ENCODE assay signal across 17 cellular contexts in the genomic region with DNA sequence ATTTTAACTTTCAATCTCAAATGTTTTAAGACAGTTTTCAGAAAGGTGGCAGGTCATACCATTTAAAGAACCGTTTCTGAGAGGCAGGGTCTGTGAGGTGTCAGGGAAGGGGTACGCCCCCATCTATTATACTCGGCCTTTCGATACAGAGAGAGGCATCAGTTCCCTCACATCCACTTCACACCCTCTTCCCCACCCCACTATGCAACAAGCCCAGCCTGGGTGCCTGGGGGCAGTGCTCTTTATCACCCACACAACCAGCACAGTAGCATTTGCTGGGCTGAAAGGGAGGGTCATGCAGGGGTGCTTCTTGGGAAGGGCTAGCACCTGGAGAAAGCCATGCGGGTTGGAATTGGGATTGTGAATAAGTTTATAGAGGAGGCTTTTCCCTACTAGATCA. TPM values are rescaled to one million over a fixed set of nuclear protein-coding genes. Genes with fewer than 3 reads are reported as not detected.
DNase-seq lines count a peak whose midpoint lies in the region; ATAC-seq and TF ChIP-seq lines count a peak whose summit lies in the region.
"Had no signal": no experiment of that assay in that cellular context is flagged by ENCODE, and none has a peak within 500 bp of the region (broad histone marks: within the 10 kb centered on the region; RNA-seq: fewer than 3 reads in every experiment).

No MANE protein-coding gene starts in this region.

- ATAC-seq in GM18498 (IDR thresholded peaks at IDR 0.05; ENCODE audit: unreplicated experiment) (peak; percentile 32), GM19438 (IDR thresholded peaks at IDR 0.05; ENCODE audit: low read depth, unreplicated experiment) (peak; percentile 17), HG02642 (IDR thresholded peaks at IDR 0.05; ENCODE audit: poor library complexity, unreplicated experiment) (peak; percentile 18), HG03342 (IDR thresholded peaks at IDR 0.05; ENCODE audit: unreplicated experiment) (peak; percentile 12), Right ventricle myocardium inferior (no peak)
- ATAC-seq: left colon had no signal

- in situ Hi-C loops in transverse colon (cut with MboI; ENCODE audit: low pct_ligation_motif_present in 1 of 4, low pct_unique_long_range_greater_than_20kb in 1 of 4, low sequenced_read_pairs in 3 of 4), result no loop called here

- H3K27ac ChIP-seq in transverse colon, result no peak overlapping the region

- WGBS in transverse colon (ENCODE audit: low coverage in 1 of 2), 2 donors, result 70 to 88% methylated on average over 2 to 5 of the region's 5 CpGs

- H3K36me3 ChIP-seq in transverse colon, result no peaks in the 10 kb centered on the region

- H3K4me1 ChIP-seq in transverse colon, result no peaks in the 10 kb centered on the region

- TF ChIP-seq EP300 in transverse colon (IDR thresholded peaks at IDR 0.05; ENCODE audit: low read depth), result no peak

- DNase-seq in activated CD4-positive, alpha-beta T cell treated with anti-CD3 and anti-CD28 coated beads, Interleukin-2, amount 50 U/mL, for 48 hours, result no peak
- no peak for DNase-seq in Right ventricle myocardium inferior (ENCODE audit: missing footprints)
- DNase-seq in transverse colon, result no peak
- DNase-seq in activated effector memory CD4-positive, alpha-beta T cell treated with Interleukin-2 at 50 U/mL for 16 hours, result no peak
- DNase-seq: activated CD4-positive, CD25-positive, alpha-beta regulatory T cell treated with anti-CD3 and anti-CD28 coated beads, Interleukin-2, amount 50 U/mL, for 72 hours; activated naive CD4-positive, alpha-beta T cell treated with anti-CD3 and anti-CD28 coated beads, Interleukin-2, amount 50 U/mL, for 16 hours; HFFc6; left colon; NCI-H748 treated with DMSO at 0.1 percent for 48 hours had no signal

- intact Hi-C loops in Right ventricle myocardium inferior (cut with DNase I) (no loop called here), transverse colon (cut with DNase I; ENCODE audit: low total_unique reads) (no loop called here)

- no peaks in the 10 kb centered on the region for H3K27me3 ChIP-seq in transverse colon

- no peak for TF ChIP-seq CTCF in transverse colon (IDR thresholded peaks at IDR 0.05)

- TF ChIP-seq POLR2A in transverse colon (IDR thresholded peaks at IDR 0.05), result no peak

- no peaks in the 10 kb centered on the region for H3K9me3 ChIP-seq in transverse colon

- no peak overlapping the region for H3K4me3 ChIP-seq in transverse colon

RNA-seq across cellular contexts. Expression of a gene that starts 56.0 kb away (rescaled TPM):
- 1.8 TPM for total RNA-seq in Right ventricle myocardium inferior
- total RNA-seq in transverse colon, result under 1 TPM in 1 of 4 donors, not detected in 3; 0.82 TPM
- total RNA-seq: dermis microvascular lymphatic vessel endothelial cell; G401; HFFc6; HT-29; T-helper 1 cell treated with Interleukin-12 subunit alpha and Interleukin-12 subunit beta and Interleukin-4 antibody, amounts not matched to agents 30 ng/mL and 1 ng/mL, for 36 hours had no signal
